24 cellular contexts compared by ENCODE assay signal in the genomic region with DNA sequence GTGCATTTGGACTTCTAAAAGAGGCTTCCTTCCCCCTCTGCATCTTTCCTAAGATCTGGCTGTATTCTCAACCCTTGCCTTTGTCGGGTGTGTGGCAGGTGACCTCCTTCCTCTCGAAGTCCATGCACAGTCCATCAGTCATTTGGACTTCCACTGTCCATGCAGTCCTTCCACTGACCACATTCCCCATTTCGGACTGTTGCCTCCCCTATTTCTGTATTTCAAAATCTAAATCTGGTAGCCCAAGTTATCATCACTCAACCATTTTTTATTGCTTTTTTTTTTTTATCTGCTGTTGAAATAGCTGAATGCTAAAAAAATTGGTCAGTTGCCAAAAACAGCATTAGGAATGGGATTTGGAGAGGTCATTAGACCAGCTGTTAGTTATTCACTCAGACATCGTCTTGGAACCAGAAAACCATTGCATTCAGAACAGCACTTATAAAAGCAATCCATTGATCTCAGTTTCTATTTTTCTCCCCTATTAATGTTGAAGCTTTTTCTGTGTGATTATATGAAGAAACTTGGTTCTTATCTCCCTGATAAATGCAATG.
A peak's percentile ranks its signal among the peaks of the same experiment; 100 is the strongest.
DNase-seq lines count a peak whose midpoint lies in the region; TF ChIP-seq lines count a peak whose summit lies in the region.
"Had no signal": no experiment of that assay in that cellular context is flagged by ENCODE, and none has a peak within 500 bp of the region (broad histone marks: within the 10 kb centered on the region; RNA-seq: fewer than 3 reads in every experiment).

No MANE protein-coding gene starts in this region.

- peak; percentile 2 for DNase-seq in EL
- DNase-seq in HS-27A (ENCODE audit: low read depth), result peak; percentile 11
- peak; percentile 46 for DNase-seq in RPMI7951 (ENCODE audit: low read depth)
- peak; percentile 71 for DNase-seq in fibroblast of villous mesenchyme (ENCODE audit: low read depth)
- no peak for DNase-seq in T-helper 2 cell
- DNase-seq in NAMALWA (ENCODE audit: low spot score), result no peak
- no peak for DNase-seq in activated CD4-positive, alpha-beta T cell treated with anti-CD3 and anti-CD28 coated beads for 48 hours
- DNase-seq: activated CD4-positive, alpha-beta T cell treated with anti-CD3 and anti-CD28 coated beads for 1 hour; activated CD8-positive, alpha-beta memory T cell treated with anti-CD3 and anti-CD28 coated beads for 24 hours; activated gamma-delta T cell; activated naive CD8-positive, alpha-beta T cell treated with anti-CD3 and anti-CD28 coated beads, Interleukin-2, amount 50 U/mL, for 24 hours; activated T-cell treated with anti-CD3 and anti-CD28 coated beads, Interleukin-2, amount 50 U/mL, for 1 hour; CD4-positive, alpha-beta memory T cell; GDM1; Karpas-422; NCI-H1048; NCI-H2107; NCI-H526; posterior cingulate gyrus; stimulated activated CD8-positive, alpha-beta memory T cell treated with anti-CD3 and anti-CD28 coated beads, Interleukin-4, amount 100 ng/mL, for 48 hours; stomach; transverse colon had no signal

- TF ChIP-seq CTCF in fibroblast of villous mesenchyme (IDR thresholded peaks at IDR 0.05; ENCODE audit: insufficient read depth, low read depth, low read length), result no peak

- H3K4me3 ChIP-seq in fibroblast of villous mesenchyme (ENCODE audit: low read depth, low read length), result no peak overlapping the region
- H3K4me3 ChIP-seq: breast epithelium, coronary artery, stomach, transverse colon had no signal

Comparison
In these comparisons a context has a peak if more than half of its experiments do, and no peak if none do; other contexts are left out.
1. DNase-seq: peak in EL (single experiment), HS-27A (single experiment), RPMI7951 (single experiment) and fibroblast of villous mesenchyme (single experiment); none in T-helper 2 cell (0 of 5), NAMALWA (single experiment) and activated CD4-positive, alpha-beta T cell treated with anti-CD3 and anti-CD28 coated beads for 48 hours (single experiment).